27 cellular contexts compared by ENCODE assay signal in genomic region chr5:51404256-51404655, GRCh38. TPM values are rescaled to one million over a fixed set of nuclear protein-coding genes. Genes with fewer than 3 reads are reported as not detected.
"Had no signal": no experiment of that assay in that cellular context is flagged by ENCODE, and none has a peak within 500 bp of the region (broad histone marks: within the 10 kb centered on the region; RNA-seq: fewer than 3 reads in every experiment).

No MANE protein-coding gene starts in this region.

- H3K4me3 ChIP-seq: cardiac muscle cell, MG63, Peyer's patch had no signal

- H3K9me3 Mint-ChIP-seq: activated CD4-positive, alpha-beta memory T cell treated with anti-CD3 and anti-CD28 coated beads, Interleukin-2, amount 10 ng/mL, durations not matched to agents 7 days and 5 days; activated naive CD4-positive, alpha-beta T cell treated with anti-CD3 and anti-CD28 coated beads, Interleukin-2, amount 10 ng/mL, durations not matched to agents 7 days and 5 days; activated T-cell treated with anti-CD3 and anti-CD28 coated beads, Interleukin-2, amount 50 U/mL, for 72 hours; activated T-helper 2 cell treated with anti-CD3 and anti-CD28 coated beads, Interferon-gamma antibody, Interleukin-2, Interleukin-4, amounts not matched to agents 10 μg/mL and 5 μg/mL and 100 μg/mL, durations not matched to agents 14 hours and 24 hours and 36 hours had no signal

- H3K4me3 Mint-ChIP-seq: activated CD4-positive, alpha-beta memory T cell treated with anti-CD3 and anti-CD28 coated beads, Interleukin-2, amount 10 ng/mL, durations not matched to agents 7 days and 5 days; activated CD4-positive, alpha-beta T cell treated with anti-CD3 and anti-CD28 coated beads for 36 hours; activated naive CD4-positive, alpha-beta T cell treated with anti-CD3 and anti-CD28 coated beads, Interleukin-2, amount 10 ng/mL, durations not matched to agents 7 days and 5 days; activated naive CD8-positive, alpha-beta T cell treated with anti-CD3 and anti-CD28 coated beads for 36 hours; activated T-cell treated with anti-CD3 and anti-CD28 coated beads, Interleukin-2, amount 50 U/mL, for 72 hours; T-cell had no signal

- H3K27me3 ChIP-seq: cardiac muscle cell, MG63 had no signal

- ATAC-seq: activated CD4-positive, alpha-beta T cell treated with anti-CD3 and anti-CD28 coated beads for 36 hours; activated T-cell treated with anti-CD3 and anti-CD28 coated beads, Interleukin-2, amount 50 U/mL, for 72 hours; T-cell had no signal

- DNase-seq: activated CD4-positive, alpha-beta memory T cell treated with anti-CD3 and anti-CD28 coated beads, Interleukin-2, amount 10 ng/mL, durations not matched to agents 7 days and 5 days; activated CD4-positive, alpha-beta T cell treated with anti-CD3 and anti-CD28 coated beads for 36 hours; activated CD4-positive, alpha-beta T cell treated with anti-CD3 and anti-CD28 coated beads, Interleukin-2, amount 50 U/mL, for 1 hour; activated CD8-positive, alpha-beta memory T cell treated with anti-CD3 and anti-CD28 coated beads, Interleukin-2, amount 50 U/mL, for 4 hours; activated gamma-delta T cell treated with Interleukin-2 at 50 U/mL for 16 hours; activated naive CD4-positive, alpha-beta T cell treated with anti-CD3 and anti-CD28 coated beads, Interleukin-2, amount 10 ng/mL, durations not matched to agents 7 days and 5 days; activated naive CD8-positive, alpha-beta T cell treated with anti-CD3 and anti-CD28 coated beads for 36 hours; activated T-cell treated with anti-CD3 and anti-CD28 coated beads, Interleukin-2, amount 50 U/mL, for 72 hours; brain microvascular endothelial cell; MG63; MV-4-11; NCI-H1105; NCI-H1436; NCI-H1694 treated with DMSO at 0.1 percent for 48 hours; NCI-H2029 treated with DMSO at 0.1 percent for 48 hours; NCI-H510A treated with DMSO at 0.1 percent for 48 hours; NCI-H69; NK-92 treated with Interleukin-12 subunit alpha and Interleukin-12 subunit beta, amount 100 ng/mL, for 24 hours; OCI-M1; Peyer's patch; SHP77 treated with DMSO at 0.1 percent for 48 hours; T-cell; T-helper 2 cell; T1000; WERI-Rb-1 had no signal

- H3K36me3 Mint-ChIP-seq: activated naive CD4-positive, alpha-beta T cell treated with anti-CD3 and anti-CD28 coated beads, Interleukin-2, amount 10 ng/mL, durations not matched to agents 7 days and 5 days; activated naive CD8-positive, alpha-beta T cell treated with anti-CD3 and anti-CD28 coated beads for 36 hours; T-cell had no signal

- H3K36me3 ChIP-seq: brain microvascular endothelial cell, cardiac muscle cell, MG63, Peyer's patch, WERI-Rb-1 had no signal

- H3K4me1 Mint-ChIP-seq: activated CD4-positive, alpha-beta memory T cell treated with anti-CD3 and anti-CD28 coated beads, Interleukin-2, amount 10 ng/mL, durations not matched to agents 7 days and 5 days; activated CD4-positive, alpha-beta T cell treated with anti-CD3 and anti-CD28 coated beads for 36 hours; activated naive CD4-positive, alpha-beta T cell treated with anti-CD3 and anti-CD28 coated beads, Interleukin-2, amount 10 ng/mL, durations not matched to agents 7 days and 5 days; activated naive CD8-positive, alpha-beta T cell treated with anti-CD3 and anti-CD28 coated beads for 36 hours; T-cell had no signal

- H3K27ac ChIP-seq: brain microvascular endothelial cell, cardiac muscle cell, Peyer's patch, WERI-Rb-1 had no signal

- H3K27ac Mint-ChIP-seq: activated CD4-positive, alpha-beta memory T cell treated with anti-CD3 and anti-CD28 coated beads, Interleukin-2, amount 10 ng/mL, durations not matched to agents 7 days and 5 days; activated CD4-positive, alpha-beta T cell treated with anti-CD3 and anti-CD28 coated beads for 36 hours; activated naive CD4-positive, alpha-beta T cell treated with anti-CD3 and anti-CD28 coated beads, Interleukin-2, amount 10 ng/mL, durations not matched to agents 7 days and 5 days; activated naive CD8-positive, alpha-beta T cell treated with anti-CD3 and anti-CD28 coated beads for 36 hours; activated T-cell treated with anti-CD3 and anti-CD28 coated beads, Interleukin-2, amount 50 U/mL, for 72 hours; activated T-helper 2 cell treated with anti-CD3 and anti-CD28 coated beads, Interferon-gamma antibody, Interleukin-2, Interleukin-4, amounts not matched to agents 10 μg/mL and 5 μg/mL and 100 μg/mL, durations not matched to agents 14 hours and 24 hours and 36 hours; T-cell had no signal

- H3K9me3 ChIP-seq: MG63, Peyer's patch had no signal

RNA-seq across cellular contexts. Expression of gene ISL1, which starts 21.0 kb away (rescaled TPM):
- total RNA-seq: activated CD4-positive, alpha-beta memory T cell treated with anti-CD3 and anti-CD28 coated beads, Interleukin-2, amount 10 ng/mL, durations not matched to agents 7 days and 5 days; activated CD4-positive, alpha-beta T cell treated with anti-CD3 and anti-CD28 coated beads for 36 hours; activated naive CD8-positive, alpha-beta T cell treated with anti-CD3 and anti-CD28 coated beads for 36 hours; activated T-cell treated with anti-CD3 and anti-CD28 coated beads, Interleukin-2, amount 50 U/mL, for 72 hours; activated T-helper 2 cell treated with anti-CD3 and anti-CD28 coated beads, Interferon-gamma antibody, Interleukin-2, Interleukin-4, amounts not matched to agents 10 μg/mL and 5 μg/mL and 100 μg/mL, durations not matched to agents 14 hours and 24 hours and 36 hours; T-cell had no signal
